1 cellular context compared by ENCODE assay signal in the genomic region with DNA sequence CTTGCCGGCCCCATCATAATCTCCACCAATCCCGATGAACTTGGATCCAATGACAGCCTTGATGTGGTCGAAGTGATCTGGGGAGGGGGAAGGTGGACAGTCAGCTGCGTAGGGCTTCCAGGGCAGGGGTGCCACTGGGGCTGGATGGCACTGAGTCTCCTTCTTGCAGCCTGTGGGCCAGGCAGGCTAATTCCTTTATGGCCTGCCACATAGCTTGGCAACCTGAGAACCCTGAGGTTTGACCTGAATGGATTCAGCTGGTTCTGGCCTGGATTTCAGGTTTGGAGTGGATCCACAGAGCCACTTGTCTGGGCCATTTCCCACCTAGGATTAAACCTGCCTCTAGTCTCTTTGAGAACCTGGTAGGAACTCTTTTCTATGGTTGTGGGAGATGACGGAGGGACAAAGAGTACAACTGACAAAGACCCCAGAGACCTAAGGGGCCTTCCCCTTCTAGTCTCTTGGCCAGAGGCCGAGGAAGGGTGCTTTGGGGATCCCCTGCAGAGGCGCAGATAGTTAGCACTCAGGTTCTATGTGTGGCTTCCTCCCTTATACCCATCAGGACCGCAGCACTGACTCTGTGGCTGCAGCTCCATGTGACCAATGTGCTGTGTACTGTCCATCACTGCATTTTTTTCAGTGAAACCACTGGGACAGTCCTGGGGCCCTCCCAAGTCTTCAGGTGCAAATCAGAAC.
TF ChIP-seq lines count a peak whose summit lies in the region.

No MANE protein-coding gene starts in this region.

TF ChIP-seq in GM12878, 131 proteins besides CTCF, POLR2A, EP300 and RAD21 (continues in another document):
- TF ChIP-seq ZNF384 (IDR thresholded peaks at IDR 0.05; ENCODE audit: borderline replicate concordance, low read depth, low read length): peak; percentile 70; the same call in 1 of the 2 replicates
- TF ChIP-seq NFIC (IDR thresholded peaks at IDR 0.05; ENCODE audit: low read depth, low read length): no peak
- TF ChIP-seq BCL11A (IDR thresholded peaks at IDR 0.05; ENCODE audit: low read depth, low read length): no peak
- TF ChIP-seq RB1 (IDR thresholded peaks at IDR 0.05; ENCODE audit: borderline replicate concordance): no peak
- TF ChIP-seq PAX8 (IDR thresholded peaks at IDR 0.05): no peak
- TF ChIP-seq MXI1 (IDR thresholded peaks at IDR 0.05; ENCODE audit: low read depth, low read length): 0 out of 2 replicates have a peak, but pooled peaks have one; percentile 35
- peak; percentile 63 for TF ChIP-seq RELA (IDR thresholded peaks at IDR 0.05; ENCODE audit: borderline replicate concordance, partially characterized antibody)
- no peak for TF ChIP-seq SMAD5 (IDR thresholded peaks at IDR 0.05; ENCODE audit: low read depth)
- TF ChIP-seq, protein P1, sequence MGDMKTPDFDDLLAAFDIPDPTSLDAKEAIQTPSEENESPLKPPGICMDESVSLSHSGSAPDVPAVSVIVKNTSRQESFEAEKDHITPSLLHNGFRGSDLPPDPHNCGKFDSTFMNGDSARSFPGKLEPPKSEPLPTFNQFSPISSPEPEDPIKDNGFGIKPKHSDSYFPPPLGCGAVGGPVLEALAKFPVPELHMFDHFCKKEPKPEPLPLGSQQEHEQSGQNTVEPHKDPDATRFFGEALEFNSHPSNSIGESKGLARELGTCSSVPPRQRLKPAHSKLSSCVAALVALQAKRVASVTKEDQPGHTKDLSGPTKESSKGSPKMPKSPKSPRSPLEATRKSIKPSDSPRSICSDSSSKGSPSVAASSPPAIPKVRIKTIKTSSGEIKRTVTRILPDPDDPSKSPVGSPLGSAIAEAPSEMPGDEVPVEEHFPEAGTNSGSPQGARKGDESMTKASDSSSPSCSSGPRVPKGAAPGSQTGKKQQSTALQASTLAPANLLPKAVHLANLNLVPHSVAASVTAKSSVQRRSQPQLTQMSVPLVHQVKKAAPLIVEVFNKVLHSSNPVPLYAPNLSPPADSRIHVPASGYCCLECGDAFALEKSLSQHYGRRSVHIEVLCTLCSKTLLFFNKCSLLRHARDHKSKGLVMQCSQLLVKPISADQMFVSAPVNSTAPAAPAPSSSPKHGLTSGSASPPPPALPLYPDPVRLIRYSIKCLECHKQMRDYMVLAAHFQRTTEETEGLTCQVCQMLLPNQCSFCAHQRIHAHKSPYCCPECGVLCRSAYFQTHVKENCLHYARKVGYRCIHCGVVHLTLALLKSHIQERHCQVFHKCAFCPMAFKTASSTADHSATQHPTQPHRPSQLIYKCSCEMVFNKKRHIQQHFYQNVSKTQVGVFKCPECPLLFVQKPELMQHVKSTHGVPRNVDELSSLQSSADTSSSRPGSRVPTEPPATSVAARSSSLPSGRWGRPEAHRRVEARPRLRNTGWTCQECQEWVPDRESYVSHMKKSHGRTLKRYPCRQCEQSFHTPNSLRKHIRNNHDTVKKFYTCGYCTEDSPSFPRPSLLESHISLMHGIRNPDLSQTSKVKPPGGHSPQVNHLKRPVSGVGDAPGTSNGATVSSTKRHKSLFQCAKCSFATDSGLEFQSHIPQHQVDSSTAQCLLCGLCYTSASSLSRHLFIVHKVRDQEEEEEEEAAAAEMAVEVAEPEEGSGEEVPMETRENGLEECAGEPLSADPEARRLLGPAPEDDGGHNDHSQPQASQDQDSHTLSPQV (IDR thresholded peaks at IDR 0.05): no peak
- TF ChIP-seq ZNF274 (IDR thresholded peaks at IDR 0.05; ENCODE audit: insufficient read depth, insufficient read length): no peak
- TF ChIP-seq, protein P2, sequence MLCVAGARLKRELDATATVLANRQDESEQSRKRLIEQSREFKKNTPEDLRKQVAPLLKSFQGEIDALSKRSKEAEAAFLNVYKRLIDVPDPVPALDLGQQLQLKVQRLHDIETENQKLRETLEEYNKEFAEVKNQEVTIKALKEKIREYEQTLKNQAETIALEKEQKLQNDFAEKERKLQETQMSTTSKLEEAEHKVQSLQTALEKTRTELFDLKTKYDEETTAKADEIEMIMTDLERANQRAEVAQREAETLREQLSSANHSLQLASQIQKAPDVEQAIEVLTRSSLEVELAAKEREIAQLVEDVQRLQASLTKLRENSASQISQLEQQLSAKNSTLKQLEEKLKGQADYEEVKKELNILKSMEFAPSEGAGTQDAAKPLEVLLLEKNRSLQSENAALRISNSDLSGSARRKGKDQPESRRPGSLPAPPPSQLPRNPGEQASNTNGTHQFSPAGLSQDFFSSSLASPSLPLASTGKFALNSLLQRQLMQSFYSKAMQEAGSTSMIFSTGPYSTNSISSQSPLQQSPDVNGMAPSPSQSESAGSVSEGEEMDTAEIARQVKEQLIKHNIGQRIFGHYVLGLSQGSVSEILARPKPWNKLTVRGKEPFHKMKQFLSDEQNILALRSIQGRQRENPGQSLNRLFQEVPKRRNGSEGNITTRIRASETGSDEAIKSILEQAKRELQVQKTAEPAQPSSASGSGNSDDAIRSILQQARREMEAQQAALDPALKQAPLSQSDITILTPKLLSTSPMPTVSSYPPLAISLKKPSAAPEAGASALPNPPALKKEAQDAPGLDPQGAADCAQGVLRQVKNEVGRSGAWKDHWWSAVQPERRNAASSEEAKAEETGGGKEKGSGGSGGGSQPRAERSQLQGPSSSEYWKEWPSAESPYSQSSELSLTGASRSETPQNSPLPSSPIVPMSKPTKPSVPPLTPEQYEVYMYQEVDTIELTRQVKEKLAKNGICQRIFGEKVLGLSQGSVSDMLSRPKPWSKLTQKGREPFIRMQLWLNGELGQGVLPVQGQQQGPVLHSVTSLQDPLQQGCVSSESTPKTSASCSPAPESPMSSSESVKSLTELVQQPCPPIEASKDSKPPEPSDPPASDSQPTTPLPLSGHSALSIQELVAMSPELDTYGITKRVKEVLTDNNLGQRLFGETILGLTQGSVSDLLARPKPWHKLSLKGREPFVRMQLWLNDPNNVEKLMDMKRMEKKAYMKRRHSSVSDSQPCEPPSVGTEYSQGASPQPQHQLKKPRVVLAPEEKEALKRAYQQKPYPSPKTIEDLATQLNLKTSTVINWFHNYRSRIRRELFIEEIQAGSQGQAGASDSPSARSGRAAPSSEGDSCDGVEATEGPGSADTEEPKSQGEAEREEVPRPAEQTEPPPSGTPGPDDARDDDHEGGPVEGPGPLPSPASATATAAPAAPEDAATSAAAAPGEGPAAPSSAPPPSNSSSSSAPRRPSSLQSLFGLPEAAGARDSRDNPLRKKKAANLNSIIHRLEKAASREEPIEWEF (IDR thresholded peaks at IDR 0.05; ENCODE audit: insufficient replicate concordance, low read depth, low read length): no peak
- no peak for TF ChIP-seq MYB (IDR thresholded peaks at IDR 0.05; ENCODE audit: borderline replicate concordance, low read depth, low read length)
- TF ChIP-seq ATF3 (IDR thresholded peaks at IDR 0.05; ENCODE audit: borderline replicate concordance, extremely low read depth, low read depth, low read length): no peak
- TF ChIP-seq, protein P3, sequence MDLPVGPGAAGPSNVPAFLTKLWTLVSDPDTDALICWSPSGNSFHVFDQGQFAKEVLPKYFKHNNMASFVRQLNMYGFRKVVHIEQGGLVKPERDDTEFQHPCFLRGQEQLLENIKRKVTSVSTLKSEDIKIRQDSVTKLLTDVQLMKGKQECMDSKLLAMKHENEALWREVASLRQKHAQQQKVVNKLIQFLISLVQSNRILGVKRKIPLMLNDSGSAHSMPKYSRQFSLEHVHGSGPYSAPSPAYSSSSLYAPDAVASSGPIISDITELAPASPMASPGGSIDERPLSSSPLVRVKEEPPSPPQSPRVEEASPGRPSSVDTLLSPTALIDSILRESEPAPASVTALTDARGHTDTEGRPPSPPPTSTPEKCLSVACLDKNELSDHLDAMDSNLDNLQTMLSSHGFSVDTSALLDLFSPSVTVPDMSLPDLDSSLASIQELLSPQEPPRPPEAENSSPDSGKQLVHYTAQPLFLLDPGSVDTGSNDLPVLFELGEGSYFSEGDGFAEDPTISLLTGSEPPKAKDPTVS (IDR thresholded peaks at IDR 0.05; ENCODE audit: low read depth, low read length): no peak
- TF ChIP-seq CBFB (IDR thresholded peaks at IDR 0.05; ENCODE audit: low read depth): no peak
- TF ChIP-seq MEF2B (IDR thresholded peaks at IDR 0.05; ENCODE audit: partially characterized antibody, poor library complexity, severe bottlenecking): peak; percentile 80
- TF ChIP-seq CREM (IDR thresholded peaks at IDR 0.05; ENCODE audit: low read depth): no peak; the same call in 1 of the 2 replicates
- no peak for TF ChIP-seq ZBTB40 (IDR thresholded peaks at IDR 0.05; ENCODE audit: borderline replicate concordance)
- no peak for TF ChIP-seq ZNF622 (IDR thresholded peaks at IDR 0.05)
- no peak for TF ChIP-seq ESRRA (IDR thresholded peaks at IDR 0.05; ENCODE audit: low read length)
- TF ChIP-seq, protein P4, sequence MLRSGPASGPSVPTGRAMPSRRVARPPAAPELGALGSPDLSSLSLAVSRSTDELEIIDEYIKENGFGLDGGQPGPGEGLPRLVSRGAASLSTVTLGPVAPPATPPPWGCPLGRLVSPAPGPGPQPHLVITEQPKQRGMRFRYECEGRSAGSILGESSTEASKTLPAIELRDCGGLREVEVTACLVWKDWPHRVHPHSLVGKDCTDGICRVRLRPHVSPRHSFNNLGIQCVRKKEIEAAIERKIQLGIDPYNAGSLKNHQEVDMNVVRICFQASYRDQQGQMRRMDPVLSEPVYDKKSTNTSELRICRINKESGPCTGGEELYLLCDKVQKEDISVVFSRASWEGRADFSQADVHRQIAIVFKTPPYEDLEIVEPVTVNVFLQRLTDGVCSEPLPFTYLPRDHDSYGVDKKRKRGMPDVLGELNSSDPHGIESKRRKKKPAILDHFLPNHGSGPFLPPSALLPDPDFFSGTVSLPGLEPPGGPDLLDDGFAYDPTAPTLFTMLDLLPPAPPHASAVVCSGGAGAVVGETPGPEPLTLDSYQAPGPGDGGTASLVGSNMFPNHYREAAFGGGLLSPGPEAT (IDR thresholded peaks at IDR 0.05; ENCODE audit: low read depth): peak; percentile 46; the same call in 1 of the 2 replicates
- TF ChIP-seq, protein P5, sequence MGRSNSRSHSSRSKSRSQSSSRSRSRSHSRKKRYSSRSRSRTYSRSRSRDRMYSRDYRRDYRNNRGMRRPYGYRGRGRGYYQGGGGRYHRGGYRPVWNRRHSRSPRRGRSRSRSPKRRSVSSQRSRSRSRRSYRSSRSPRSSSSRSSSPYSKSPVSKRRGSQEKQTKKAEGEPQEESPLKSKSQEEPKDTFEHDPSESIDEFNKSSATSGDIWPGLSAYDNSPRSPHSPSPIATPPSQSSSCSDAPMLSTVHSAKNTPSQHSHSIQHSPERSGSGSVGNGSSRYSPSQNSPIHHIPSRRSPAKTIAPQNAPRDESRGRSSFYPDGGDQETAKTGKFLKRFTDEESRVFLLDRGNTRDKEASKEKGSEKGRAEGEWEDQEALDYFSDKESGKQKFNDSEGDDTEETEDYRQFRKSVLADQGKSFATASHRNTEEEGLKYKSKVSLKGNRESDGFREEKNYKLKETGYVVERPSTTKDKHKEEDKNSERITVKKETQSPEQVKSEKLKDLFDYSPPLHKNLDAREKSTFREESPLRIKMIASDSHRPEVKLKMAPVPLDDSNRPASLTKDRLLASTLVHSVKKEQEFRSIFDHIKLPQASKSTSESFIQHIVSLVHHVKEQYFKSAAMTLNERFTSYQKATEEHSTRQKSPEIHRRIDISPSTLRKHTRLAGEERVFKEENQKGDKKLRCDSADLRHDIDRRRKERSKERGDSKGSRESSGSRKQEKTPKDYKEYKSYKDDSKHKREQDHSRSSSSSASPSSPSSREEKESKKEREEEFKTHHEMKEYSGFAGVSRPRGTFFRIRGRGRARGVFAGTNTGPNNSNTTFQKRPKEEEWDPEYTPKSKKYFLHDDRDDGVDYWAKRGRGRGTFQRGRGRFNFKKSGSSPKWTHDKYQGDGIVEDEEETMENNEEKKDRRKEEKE (IDR thresholded peaks at IDR 0.05): no peak
- TF ChIP-seq, protein P6, sequence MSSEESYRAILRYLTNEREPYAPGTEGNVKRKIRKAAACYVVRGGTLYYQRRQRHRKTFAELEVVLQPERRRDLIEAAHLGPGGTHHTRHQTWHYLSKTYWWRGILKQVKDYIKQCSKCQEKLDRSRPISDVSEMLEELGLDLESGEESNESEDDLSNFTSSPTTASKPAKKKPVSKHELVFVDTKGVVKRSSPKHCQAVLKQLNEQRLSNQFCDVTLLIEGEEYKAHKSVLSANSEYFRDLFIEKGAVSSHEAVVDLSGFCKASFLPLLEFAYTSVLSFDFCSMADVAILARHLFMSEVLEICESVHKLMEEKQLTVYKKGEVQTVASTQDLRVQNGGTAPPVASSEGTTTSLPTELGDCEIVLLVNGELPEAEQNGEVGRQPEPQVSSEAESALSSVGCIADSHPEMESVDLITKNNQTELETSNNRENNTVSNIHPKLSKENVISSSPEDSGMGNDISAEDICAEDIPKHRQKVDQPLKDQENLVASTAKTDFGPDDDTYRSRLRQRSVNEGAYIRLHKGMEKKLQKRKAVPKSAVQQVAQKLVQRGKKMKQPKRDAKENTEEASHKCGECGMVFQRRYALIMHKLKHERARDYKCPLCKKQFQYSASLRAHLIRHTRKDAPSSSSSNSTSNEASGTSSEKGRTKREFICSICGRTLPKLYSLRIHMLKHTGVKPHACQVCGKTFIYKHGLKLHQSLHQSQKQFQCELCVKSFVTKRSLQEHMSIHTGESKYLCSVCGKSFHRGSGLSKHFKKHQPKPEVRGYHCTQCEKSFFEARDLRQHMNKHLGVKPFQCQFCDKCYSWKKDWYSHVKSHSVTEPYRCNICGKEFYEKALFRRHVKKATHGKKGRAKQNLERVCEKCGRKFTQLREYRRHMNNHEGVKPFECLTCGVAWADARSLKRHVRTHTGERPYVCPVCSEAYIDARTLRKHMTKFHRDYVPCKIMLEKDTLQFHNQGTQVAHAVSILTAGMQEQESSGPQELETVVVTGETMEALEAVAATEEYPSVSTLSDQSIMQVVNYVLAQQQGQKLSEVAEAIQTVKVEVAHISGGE (CRISPR knock-in tag; IDR thresholded peaks at IDR 0.05): no peak
- no peak for TF ChIP-seq STAT1 (conservative IDR thresholded peaks at IDR 0.05)
- TF ChIP-seq IKZF2 (IDR thresholded peaks at IDR 0.05): peak in 1 of 2 experiments; percentile 23; a peak in 2 of 4 replicates
